Comparison of ENCODE assay signal across 18 cellular contexts in genomic region chr2:216721141-216721540, GRCh38.
"Had no signal": no experiment of that assay in that cellular context is flagged by ENCODE, and none has a peak within 500 bp of the region (broad histone marks: within the 10 kb centered on the region; RNA-seq: fewer than 3 reads in every experiment).

No MANE protein-coding gene starts in this region.

- H3K27ac ChIP-seq: HL-60, RWPE1 had no signal

- DNase-seq: KBM-7, MM.1S, NCI-H1092 treated with DMSO at 0.1 percent for 48 hours, NCI-H1436, NCI-H187, NCI-H2029, NCI-H2081 treated with DMSO at 0.1 percent for 48 hours, NCI-H2171, NCI-H226, NCI-H510A, NCI-H524 treated with DMSO at 0.1 percent for 48 hours, NCI-H69, NCI-H774, SHP77, SK-N-SH, SW 1271 had no signal

- H3K9me3 ChIP-seq: SK-N-SH had no signal
